Comparison of ENCODE assay signal across 2 cellular contexts in the genomic region with DNA sequence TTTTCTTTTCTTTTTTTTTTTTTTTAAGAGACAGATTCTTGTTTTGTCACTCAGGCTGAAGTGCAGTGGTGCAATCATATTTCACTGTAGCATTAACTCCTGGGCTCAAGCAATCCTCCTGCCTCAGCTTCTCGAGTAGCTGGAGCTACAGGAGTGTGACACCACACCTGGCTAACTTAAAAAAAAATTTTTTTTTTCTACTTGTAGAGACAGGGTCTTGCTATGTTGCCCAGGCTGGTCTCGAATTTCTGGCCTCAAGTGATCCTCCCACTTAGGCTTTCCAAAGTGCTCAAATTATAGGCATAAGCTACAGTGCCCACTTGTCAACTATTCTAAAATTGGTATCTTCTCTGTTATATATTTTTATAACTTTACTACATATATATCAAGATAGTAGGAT.
TF ChIP-seq lines count a peak whose summit lies in the region.

No MANE protein-coding gene starts in this region.

TF ChIP-seq in K562, 482 proteins besides CTCF, POLR2A, EP300 and RAD21:
- TF ChIP-seq, protein P1, sequence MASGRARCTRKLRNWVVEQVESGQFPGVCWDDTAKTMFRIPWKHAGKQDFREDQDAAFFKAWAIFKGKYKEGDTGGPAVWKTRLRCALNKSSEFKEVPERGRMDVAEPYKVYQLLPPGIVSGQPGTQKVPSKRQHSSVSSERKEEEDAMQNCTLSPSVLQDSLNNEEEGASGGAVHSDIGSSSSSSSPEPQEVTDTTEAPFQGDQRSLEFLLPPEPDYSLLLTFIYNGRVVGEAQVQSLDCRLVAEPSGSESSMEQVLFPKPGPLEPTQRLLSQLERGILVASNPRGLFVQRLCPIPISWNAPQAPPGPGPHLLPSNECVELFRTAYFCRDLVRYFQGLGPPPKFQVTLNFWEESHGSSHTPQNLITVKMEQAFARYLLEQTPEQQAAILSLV (tag; IDR thresholded peaks at IDR 0.05), result no peak
- TF ChIP-seq ZNF121 (CRISPR knock-in tag; conservative IDR thresholded peaks at IDR 0.05), result peak; percentile 75; the same call in 1 of the 2 replicates

TF ChIP-seq in GM23338, 12 proteins besides CTCF, POLR2A, EP300 and RAD21:
- no peak for TF ChIP-seq JUNB (IDR thresholded peaks at IDR 0.05; ENCODE audit: unreplicated experiment)
- TF ChIP-seq REST (IDR thresholded peaks at IDR 0.05; ENCODE audit: unreplicated experiment), result no peak
- no peak for TF ChIP-seq POLR2AphosphoS5 (IDR thresholded peaks at IDR 0.05; ENCODE audit: low read depth)
- no peak for TF ChIP-seq CREB1 (CRISPR knock-in tag; IDR thresholded peaks at IDR 0.05; ENCODE audit: low read depth)
- no peak for TF ChIP-seq STAT1 (IDR thresholded peaks at IDR 0.05; ENCODE audit: unreplicated experiment)
- TF ChIP-seq NANOG (IDR thresholded peaks at IDR 0.05; ENCODE audit: borderline replicate concordance), result no peak
- TF ChIP-seq, protein P2, sequence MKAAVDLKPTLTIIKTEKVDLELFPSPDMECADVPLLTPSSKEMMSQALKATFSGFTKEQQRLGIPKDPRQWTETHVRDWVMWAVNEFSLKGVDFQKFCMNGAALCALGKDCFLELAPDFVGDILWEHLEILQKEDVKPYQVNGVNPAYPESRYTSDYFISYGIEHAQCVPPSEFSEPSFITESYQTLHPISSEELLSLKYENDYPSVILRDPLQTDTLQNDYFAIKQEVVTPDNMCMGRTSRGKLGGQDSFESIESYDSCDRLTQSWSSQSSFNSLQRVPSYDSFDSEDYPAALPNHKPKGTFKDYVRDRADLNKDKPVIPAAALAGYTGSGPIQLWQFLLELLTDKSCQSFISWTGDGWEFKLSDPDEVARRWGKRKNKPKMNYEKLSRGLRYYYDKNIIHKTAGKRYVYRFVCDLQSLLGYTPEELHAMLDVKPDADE (IDR thresholded peaks at IDR 0.05), result no peak
- TF ChIP-seq ZNF114 (CRISPR knock-in tag; IDR thresholded peaks at IDR 0.05), result no peak
- no peak for TF ChIP-seq EZH2phosphoT487 (IDR thresholded peaks at IDR 0.05; ENCODE audit: unreplicated experiment)
- TF ChIP-seq ZNF462 (CRISPR knock-in tag; IDR thresholded peaks at IDR 0.05), result no peak
- no peak for TF ChIP-seq ZNF331 (CRISPR knock-in tag; IDR thresholded peaks at IDR 0.05; ENCODE audit: low read depth)
- TF ChIP-seq EZH2 (IDR thresholded peaks at IDR 0.05; ENCODE audit: low read depth, unreplicated experiment), result no peak
